In the genomic region with DNA sequence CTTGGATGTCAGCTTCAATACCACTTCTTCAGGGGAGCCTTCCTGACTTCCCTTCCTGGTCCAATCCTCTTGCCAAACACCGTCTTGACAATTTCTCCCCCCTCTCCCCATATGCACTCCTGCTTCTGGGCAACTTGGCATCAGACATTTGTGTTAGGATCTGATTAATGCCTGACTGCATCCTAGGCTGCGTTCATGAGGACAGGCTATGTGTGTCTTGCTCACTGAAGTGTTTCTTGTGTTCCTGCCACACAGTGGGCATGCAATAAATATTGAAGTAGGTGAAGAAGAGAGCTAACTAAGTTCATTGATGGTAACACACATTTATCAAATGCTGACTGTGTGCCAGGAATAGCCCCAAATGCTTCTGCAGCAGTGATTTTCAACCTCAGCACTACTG, we compare ENCODE assay signal across 30 cellular contexts. TPM values are rescaled to one million over a fixed set of nuclear protein-coding genes. Genes with fewer than 3 reads are reported as not detected.
"Had no signal": no experiment of that assay in that cellular context is flagged by ENCODE, and none has a peak within 500 bp of the region (broad histone marks: within the 10 kb centered on the region; RNA-seq: fewer than 3 reads in every experiment).

No MANE protein-coding gene starts in this region.

- DNase-seq: activated CD4-positive, alpha-beta T cell treated with anti-CD3 and anti-CD28 coated beads, Interleukin-2, amount 10 ng/mL, durations not matched to agents 24 days and 14 days; activated CD4-positive, alpha-beta T cell treated with anti-CD3 and anti-CD28 coated beads, Interleukin-2, amount 50 U/mL, for 4 hours; activated CD8-positive, alpha-beta memory T cell treated with anti-CD3 and anti-CD28 coated beads, Interleukin-2, amount 50 U/mL, for 4 hours; activated CD8-positive, alpha-beta T cell treated with anti-CD3 and anti-CD28 coated beads, Interleukin-2, amount 10 ng/mL, durations not matched to agents 7 days and 5 days; activated effector memory CD4-positive, alpha-beta T cell treated with Interleukin-2 at 50 U/mL for 16 hours; activated naive CD4-positive, alpha-beta T cell treated with anti-CD3 and anti-CD28 coated beads, Interleukin-2, amount 10 ng/mL, durations not matched to agents 7 days and 5 days; activated naive CD8-positive, alpha-beta T cell treated with anti-CD3 and anti-CD28 coated beads, Interleukin-2, amount 50 U/mL, for 24 hours; activated T-cell treated with anti-CD3 and anti-CD28 coated beads for 4 hours; activated T-cell treated with anti-CD3 and anti-CD28 coated beads, Interleukin-2, amount 50 U/mL, for 48 hours; aorta; brain microvascular endothelial cell; central memory CD4-positive, alpha-beta T cell; MM.1S; MV-4-11; NCI-H1092; NCI-H1436 treated with DMSO at 0.1 percent for 48 hours; NCI-H1694 treated with DMSO at 0.1 percent for 48 hours; NCI-H2029; NCI-H345; NCI-H524 treated with DMSO at 0.1 percent for 48 hours; NK-92 treated with Interleukin-12 subunit alpha and Interleukin-12 subunit beta, amount 100 ng/mL, for 24 hours; Right ventricle myocardium superior; SJCRH30; SK-N-SH had no signal

- ATAC-seq: activated CD8-positive, alpha-beta T cell treated with anti-CD3 and anti-CD28 coated beads, Interleukin-2, amount 10 ng/mL, durations not matched to agents 7 days and 5 days; activated naive CD8-positive, alpha-beta T cell treated with anti-CD3 and anti-CD28 coated beads, Interleukin-2, amount 50 U/mL, for 24 hours had no signal

- H3K36me3 ChIP-seq: brain microvascular endothelial cell, SJCRH30 had no signal

- H3K9me3 Mint-ChIP-seq: activated CD4-positive, alpha-beta T cell treated with anti-CD3 and anti-CD28 coated beads, Interleukin-2, amount 10 ng/mL, durations not matched to agents 24 days and 14 days; activated naive CD4-positive, alpha-beta T cell treated with anti-CD3 and anti-CD28 coated beads, Interleukin-2, amount 10 ng/mL, durations not matched to agents 7 days and 5 days; activated naive CD8-positive, alpha-beta T cell treated with anti-CD3 and anti-CD28 coated beads, Interleukin-2, amount 50 U/mL, for 24 hours; T-helper 1 cell treated with Interleukin-12 subunit alpha and Interleukin-12 subunit beta and Interleukin-4 antibody, amounts not matched to agents 30 μg/mL and 1 μg/mL, for 36 hours; T-helper 2 cell treated with Interferon-gamma antibody and Interleukin-4, amounts not matched to agents 5 μg/mL and 100 μg/mL, for 36 hours had no signal

- FAIRE-seq: TTC549 had no signal

- H3K4me2 ChIP-seq: KMS-11 had no signal

- H3K27ac Mint-ChIP-seq: activated CD4-positive, alpha-beta T cell treated with anti-CD3 and anti-CD28 coated beads, Interleukin-2, amount 10 ng/mL, durations not matched to agents 24 days and 14 days; activated CD8-positive, alpha-beta T cell treated with anti-CD3 and anti-CD28 coated beads, Interleukin-2, amount 10 ng/mL, durations not matched to agents 7 days and 5 days; activated naive CD4-positive, alpha-beta T cell treated with anti-CD3 and anti-CD28 coated beads, Interleukin-2, amount 10 ng/mL, durations not matched to agents 7 days and 5 days; activated naive CD8-positive, alpha-beta T cell; activated naive CD8-positive, alpha-beta T cell treated with anti-CD3 and anti-CD28 coated beads, Interleukin-2, amount 50 U/mL, for 24 hours; T-helper 1 cell treated with Interleukin-12 subunit alpha and Interleukin-12 subunit beta and Interleukin-4 antibody, amounts not matched to agents 30 μg/mL and 1 μg/mL, for 36 hours; T-helper 2 cell treated with Interferon-gamma antibody and Interleukin-4, amounts not matched to agents 5 μg/mL and 100 μg/mL, for 36 hours had no signal

- H3K9ac ChIP-seq: KMS-11, SK-N-SH had no signal

- H3K4me3 Mint-ChIP-seq: activated CD4-positive, alpha-beta T cell treated with anti-CD3 and anti-CD28 coated beads, Interleukin-2, amount 10 ng/mL, durations not matched to agents 24 days and 14 days; activated CD8-positive, alpha-beta T cell treated with anti-CD3 and anti-CD28 coated beads, Interleukin-2, amount 10 ng/mL, durations not matched to agents 7 days and 5 days; activated naive CD4-positive, alpha-beta T cell treated with anti-CD3 and anti-CD28 coated beads, Interleukin-2, amount 10 ng/mL, durations not matched to agents 7 days and 5 days; activated naive CD8-positive, alpha-beta T cell; activated naive CD8-positive, alpha-beta T cell treated with anti-CD3 and anti-CD28 coated beads, Interleukin-2, amount 50 U/mL, for 24 hours; T-helper 1 cell treated with Interleukin-12 subunit alpha and Interleukin-12 subunit beta and Interleukin-4 antibody, amounts not matched to agents 30 μg/mL and 1 μg/mL, for 36 hours; T-helper 2 cell treated with Interferon-gamma antibody and Interleukin-4, amounts not matched to agents 5 μg/mL and 100 μg/mL, for 36 hours had no signal

- H3K4me3 ChIP-seq: PC-9, SJCRH30 had no signal

- H3K27me3 Mint-ChIP-seq: activated CD4-positive, alpha-beta T cell treated with anti-CD3 and anti-CD28 coated beads, Interleukin-2, amount 10 ng/mL, durations not matched to agents 24 days and 14 days; activated naive CD4-positive, alpha-beta T cell treated with anti-CD3 and anti-CD28 coated beads, Interleukin-2, amount 10 ng/mL, durations not matched to agents 7 days and 5 days; activated naive CD8-positive, alpha-beta T cell; activated naive CD8-positive, alpha-beta T cell treated with anti-CD3 and anti-CD28 coated beads, Interleukin-2, amount 50 U/mL, for 24 hours had no signal

- H3K9me3 ChIP-seq: SJCRH30, SK-N-SH had no signal

- H2AFZ ChIP-seq: PC-9 had no signal

- H3K36me3 Mint-ChIP-seq: activated naive CD4-positive, alpha-beta T cell treated with anti-CD3 and anti-CD28 coated beads, Interleukin-2, amount 10 ng/mL, durations not matched to agents 7 days and 5 days; activated naive CD8-positive, alpha-beta T cell had no signal

- H3K27ac ChIP-seq: brain microvascular endothelial cell, KMS-11, SJCRH30 had no signal

- H3K4me1 Mint-ChIP-seq: activated CD4-positive, alpha-beta T cell treated with anti-CD3 and anti-CD28 coated beads, Interleukin-2, amount 10 ng/mL, durations not matched to agents 24 days and 14 days; activated naive CD4-positive, alpha-beta T cell treated with anti-CD3 and anti-CD28 coated beads, Interleukin-2, amount 10 ng/mL, durations not matched to agents 7 days and 5 days; activated naive CD8-positive, alpha-beta T cell treated with anti-CD3 and anti-CD28 coated beads, Interleukin-2, amount 50 U/mL, for 24 hours had no signal

- H3K27me3 ChIP-seq: brain microvascular endothelial cell, SJCRH30 had no signal

RNA-seq across cellular contexts. Expression of gene WNT5A, which starts 36.4 kb away (rescaled TPM):
- total RNA-seq: activated CD4-positive, alpha-beta T cell treated with anti-CD3 and anti-CD28 coated beads, Interleukin-2, amount 10 ng/mL, durations not matched to agents 24 days and 14 days; activated CD8-positive, alpha-beta T cell treated with anti-CD3 and anti-CD28 coated beads, Interleukin-2, amount 10 ng/mL, durations not matched to agents 7 days and 5 days had no signal
